In the genomic region with DNA sequence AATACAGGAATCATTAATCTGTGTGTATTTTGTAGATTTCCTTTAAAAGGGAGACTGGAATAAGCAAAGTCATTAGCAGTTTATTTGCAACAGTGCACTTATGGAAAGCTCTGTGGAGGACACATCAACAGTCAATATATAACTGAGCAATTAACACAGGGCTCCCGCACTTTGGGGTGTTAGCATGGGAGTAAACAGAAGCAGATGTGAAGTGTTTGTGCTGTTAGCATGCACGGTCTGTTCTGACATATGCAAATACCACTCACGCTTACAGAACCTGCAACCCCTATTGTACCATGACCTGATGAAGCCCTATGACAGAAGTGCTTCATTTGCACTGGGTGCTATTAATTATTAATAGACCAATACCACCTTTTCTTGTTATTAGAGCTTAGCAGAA, we compare ENCODE assay signal across 1 cellular context.
TF ChIP-seq lines count a peak whose summit lies in the region.

No MANE protein-coding gene starts in this region.

TF ChIP-seq in GM23338, 12 proteins besides CTCF, POLR2A, EP300 and RAD21 (continued from another document):
- TF ChIP-seq, protein P1, sequence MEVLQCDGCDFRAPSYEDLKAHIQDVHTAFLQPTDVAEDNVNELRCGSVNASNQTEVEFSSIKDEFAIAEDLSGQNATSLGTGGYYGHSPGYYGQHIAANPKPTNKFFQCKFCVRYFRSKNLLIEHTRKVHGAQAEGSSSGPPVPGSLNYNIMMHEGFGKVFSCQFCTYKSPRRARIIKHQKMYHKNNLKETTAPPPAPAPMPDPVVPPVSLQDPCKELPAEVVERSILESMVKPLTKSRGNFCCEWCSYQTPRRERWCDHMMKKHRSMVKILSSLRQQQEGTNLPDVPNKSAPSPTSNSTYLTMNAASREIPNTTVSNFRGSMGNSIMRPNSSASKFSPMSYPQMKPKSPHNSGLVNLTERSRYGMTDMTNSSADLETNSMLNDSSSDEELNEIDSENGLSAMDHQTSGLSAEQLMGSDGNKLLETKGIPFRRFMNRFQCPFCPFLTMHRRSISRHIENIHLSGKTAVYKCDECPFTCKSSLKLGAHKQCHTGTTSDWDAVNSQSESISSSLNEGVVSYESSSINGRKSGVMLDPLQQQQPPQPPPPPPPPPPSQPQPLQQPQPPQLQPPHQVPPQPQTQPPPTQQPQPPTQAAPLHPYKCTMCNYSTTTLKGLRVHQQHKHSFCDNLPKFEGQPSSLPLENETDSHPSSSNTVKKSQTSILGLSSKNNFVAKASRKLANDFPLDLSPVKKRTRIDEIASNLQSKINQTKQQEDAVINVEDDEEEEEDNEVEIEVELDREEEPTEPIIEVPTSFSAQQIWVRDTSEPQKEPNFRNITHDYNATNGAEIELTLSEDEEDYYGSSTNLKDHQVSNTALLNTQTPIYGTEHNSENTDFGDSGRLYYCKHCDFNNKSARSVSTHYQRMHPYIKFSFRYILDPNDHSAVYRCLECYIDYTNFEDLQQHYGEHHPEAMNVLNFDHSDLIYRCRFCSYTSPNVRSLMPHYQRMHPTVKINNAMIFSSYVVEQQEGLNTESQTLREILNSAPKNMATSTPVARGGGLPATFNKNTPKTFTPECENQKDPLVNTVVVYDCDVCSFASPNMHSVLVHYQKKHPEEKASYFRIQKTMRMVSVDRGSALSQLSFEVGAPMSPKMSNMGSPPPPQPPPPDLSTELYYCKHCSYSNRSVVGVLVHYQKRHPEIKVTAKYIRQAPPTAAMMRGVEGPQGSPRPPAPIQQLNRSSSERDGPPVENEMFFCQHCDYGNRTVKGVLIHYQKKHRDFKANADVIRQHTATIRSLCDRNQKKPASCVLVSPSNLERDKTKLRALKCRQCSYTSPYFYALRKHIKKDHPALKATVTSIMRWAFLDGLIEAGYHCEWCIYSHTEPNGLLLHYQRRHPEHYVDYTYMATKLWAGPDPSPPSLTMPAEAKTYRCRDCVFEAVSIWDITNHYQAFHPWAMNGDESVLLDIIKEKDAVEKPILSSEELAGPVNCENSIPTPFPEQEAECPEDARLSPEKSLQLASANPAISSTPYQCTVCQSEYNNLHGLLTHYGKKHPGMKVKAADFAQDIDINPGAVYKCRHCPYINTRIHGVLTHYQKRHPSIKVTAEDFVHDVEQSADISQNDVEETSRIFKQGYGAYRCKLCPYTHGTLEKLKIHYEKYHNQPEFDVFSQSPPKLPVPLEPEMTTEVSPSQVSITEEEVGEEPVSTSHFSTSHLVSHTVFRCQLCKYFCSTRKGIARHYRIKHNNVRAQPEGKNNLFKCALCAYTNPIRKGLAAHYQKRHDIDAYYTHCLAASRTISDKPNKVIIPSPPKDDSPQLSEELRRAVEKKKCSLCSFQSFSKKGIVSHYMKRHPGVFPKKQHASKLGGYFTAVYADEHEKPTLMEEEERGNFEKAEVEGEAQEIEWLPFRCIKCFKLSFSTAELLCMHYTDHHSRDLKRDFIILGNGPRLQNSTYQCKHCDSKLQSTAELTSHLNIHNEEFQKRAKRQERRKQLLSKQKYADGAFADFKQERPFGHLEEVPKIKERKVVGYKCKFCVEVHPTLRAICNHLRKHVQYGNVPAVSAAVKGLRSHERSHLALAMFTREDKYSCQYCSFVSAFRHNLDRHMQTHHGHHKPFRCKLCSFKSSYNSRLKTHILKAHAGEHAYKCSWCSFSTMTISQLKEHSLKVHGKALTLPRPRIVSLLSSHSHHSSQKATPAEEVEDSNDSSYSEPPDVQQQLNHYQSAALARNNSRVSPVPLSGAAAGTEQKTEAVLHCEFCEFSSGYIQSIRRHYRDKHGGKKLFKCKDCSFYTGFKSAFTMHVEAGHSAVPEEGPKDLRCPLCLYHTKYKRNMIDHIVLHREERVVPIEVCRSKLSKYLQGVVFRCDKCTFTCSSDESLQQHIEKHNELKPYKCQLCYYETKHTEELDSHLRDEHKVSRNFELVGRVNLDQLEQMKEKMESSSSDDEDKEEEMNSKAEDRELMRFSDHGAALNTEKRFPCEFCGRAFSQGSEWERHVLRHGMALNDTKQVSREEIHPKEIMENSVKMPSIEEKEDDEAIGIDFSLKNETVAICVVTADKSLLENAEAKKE (CRISPR knock-in tag; IDR thresholded peaks at IDR 0.05) = no peak
